In genomic region chrX:149931355-149931754, GRCh38 we compare ENCODE assay signal across 20 cellular contexts. TPM values are rescaled to one million over a fixed set of nuclear protein-coding genes. Genes with fewer than 3 reads are reported as not detected.
"Had no signal": no experiment of that assay in that cellular context is flagged by ENCODE, and none has a peak within 500 bp of the region (broad histone marks: within the 10 kb centered on the region; RNA-seq: fewer than 3 reads in every experiment).

No MANE protein-coding gene starts in this region.

RNA-seq across cellular contexts. Expression of gene HSFX4, which starts 2.0 kb away (rescaled TPM):
- total RNA-seq: activated CD4-positive, alpha-beta memory T cell treated with anti-CD3 and anti-CD28 coated beads for 36 hours; activated CD4-positive, alpha-beta T cell treated with anti-CD3 and anti-CD28 coated beads for 36 hours; activated CD8-positive, alpha-beta memory T cell treated with anti-CD3 and anti-CD28 coated beads for 36 hours; activated CD8-positive, alpha-beta T cell treated with anti-CD3 and anti-CD28 coated beads for 36 hours; activated naive CD4-positive, alpha-beta T cell treated with anti-CD3 and anti-CD28 coated beads for 36 hours; activated naive CD4-positive, alpha-beta T cell treated with anti-CD3 and anti-CD28 coated beads, Interleukin-2, amount 50 U/mL, for 72 hours; activated naive CD8-positive, alpha-beta T cell treated with anti-CD3 and anti-CD28 coated beads for 36 hours; activated T-cell treated with anti-CD3 and anti-CD28 coated beads, Interleukin-2, amount 50 U/mL, for 4 hours; activated T-cell treated with anti-CD3 and anti-CD28 coated beads, Interleukin-2, amount 50 U/mL, for 72 hours; activated T-helper 1 cell treated with anti-CD3 and anti-CD28 coated beads, Interleukin-12 subunit alpha, Interleukin-12 subunit beta, Interleukin-2, Interleukin-4 antibody, amounts not matched to agents 30 ng/mL and 10 ng/mL and 1 ng/mL, durations not matched to agents 14 hours and 24 hours and 36 hours; activated T-helper 17 cell treated with anti-CD3 and anti-CD28 coated beads, Interleukin-2, amount 50 U/mL, for 72 hours; adrenal gland; aorta; cerebellum; T-cell; T-helper 1 cell treated with Interleukin-12 subunit alpha and Interleukin-12 subunit beta and Interleukin-4 antibody, amounts not matched to agents 30 ng/mL and 1 ng/mL, for 36 hours; T-helper 17 cell; T-helper 2 cell treated with Interferon-gamma antibody and Interleukin-4, amounts not matched to agents 100 ng/mL and 5 ng/mL, for 36 hours; WTC11 had no signal
- polyA plus RNA-seq: aorta had no signal

RNA-seq across cellular contexts. Expression of gene MAGEA8, which starts 50.4 kb away (rescaled TPM):
- total RNA-seq: activated CD4-positive, alpha-beta memory T cell treated with anti-CD3 and anti-CD28 coated beads for 36 hours; activated CD4-positive, alpha-beta T cell treated with anti-CD3 and anti-CD28 coated beads for 36 hours; activated CD8-positive, alpha-beta memory T cell treated with anti-CD3 and anti-CD28 coated beads for 36 hours; activated CD8-positive, alpha-beta T cell treated with anti-CD3 and anti-CD28 coated beads for 36 hours; activated naive CD4-positive, alpha-beta T cell treated with anti-CD3 and anti-CD28 coated beads for 36 hours; activated naive CD4-positive, alpha-beta T cell treated with anti-CD3 and anti-CD28 coated beads, Interleukin-2, amount 50 U/mL, for 72 hours; activated naive CD8-positive, alpha-beta T cell treated with anti-CD3 and anti-CD28 coated beads for 36 hours; activated T-cell treated with anti-CD3 and anti-CD28 coated beads, Interleukin-2, amount 50 U/mL, for 4 hours; activated T-cell treated with anti-CD3 and anti-CD28 coated beads, Interleukin-2, amount 50 U/mL, for 72 hours; activated T-helper 1 cell treated with anti-CD3 and anti-CD28 coated beads, Interleukin-12 subunit alpha, Interleukin-12 subunit beta, Interleukin-2, Interleukin-4 antibody, amounts not matched to agents 30 ng/mL and 10 ng/mL and 1 ng/mL, durations not matched to agents 14 hours and 24 hours and 36 hours; activated T-helper 17 cell treated with anti-CD3 and anti-CD28 coated beads, Interleukin-2, amount 50 U/mL, for 72 hours; adrenal gland; aorta; cardiac septum; cerebellum; T-cell; T-helper 1 cell treated with Interleukin-12 subunit alpha and Interleukin-12 subunit beta and Interleukin-4 antibody, amounts not matched to agents 30 ng/mL and 1 ng/mL, for 36 hours; T-helper 17 cell; T-helper 2 cell treated with Interferon-gamma antibody and Interleukin-4, amounts not matched to agents 100 ng/mL and 5 ng/mL, for 36 hours; WTC11 had no signal
- polyA plus RNA-seq: adrenal gland, aorta had no signal
